37 cellular contexts compared by ENCODE assay signal in the genomic region with DNA sequence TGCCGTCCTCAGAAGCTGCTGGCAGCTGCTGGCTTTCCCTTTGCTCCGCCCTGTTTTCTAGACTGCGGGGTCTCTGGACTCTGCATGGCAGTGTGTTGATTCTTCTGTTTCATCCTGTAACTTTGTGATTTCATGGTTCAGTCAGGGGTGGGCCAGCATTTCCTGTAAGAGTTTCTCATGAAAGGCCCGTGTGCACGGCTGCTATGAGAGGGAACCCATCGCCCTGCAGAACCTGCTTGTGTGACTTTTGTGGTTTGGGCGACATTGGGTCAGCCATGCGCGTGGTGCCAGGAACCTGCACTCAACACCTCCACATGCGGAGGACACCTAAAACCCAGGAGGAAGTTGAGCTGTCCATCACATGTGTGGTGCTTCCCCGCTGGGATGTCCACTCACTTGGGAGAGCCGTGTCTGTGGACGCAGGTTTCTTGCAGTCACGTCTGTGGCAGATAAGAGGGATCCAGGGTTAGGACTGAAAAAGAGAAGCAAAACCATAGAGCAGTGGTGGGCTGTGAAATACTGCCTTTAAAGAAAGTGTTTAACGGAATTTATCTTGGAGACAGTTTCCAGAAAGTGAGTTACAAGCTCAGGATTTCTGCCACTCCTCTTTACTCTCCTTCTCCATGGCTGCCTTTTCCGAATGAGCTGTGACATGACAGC.
A peak's percentile ranks its signal among the peaks of the same experiment; 100 is the strongest.
DNase-seq lines count a peak whose midpoint lies in the region; ATAC-seq and TF ChIP-seq lines count a peak whose summit lies in the region.
"Had no signal": no experiment of that assay in that cellular context is flagged by ENCODE, and none has a peak within 500 bp of the region (broad histone marks: within the 10 kb centered on the region; RNA-seq: fewer than 3 reads in every experiment).

No MANE protein-coding gene starts in this region.

- H3K27ac ChIP-seq in SJCRH30 (no peak overlapping the region), tibial nerve (no peak overlapping the region), testis (no peak overlapping the region)
- H3K27ac ChIP-seq: ascending aorta, cardiac muscle cell, coronary artery, foreskin keratinocyte, GM23248, heart right ventricle, pancreas, upper lobe of right lung had no signal

- no peak for TF ChIP-seq CTCF in tibial nerve (IDR thresholded peaks at IDR 0.05)
- TF ChIP-seq CTCF in testis (IDR thresholded peaks at IDR 0.05) = no peak

- 79 to 81% methylated on average over 15 to 16 of the region's 16 CpGs for WGBS in tibial nerve, 2 donors
- 84 to 85% methylated on average over 16 of the region's 16 CpGs for WGBS in testis, 2 donors

- intact Hi-C loops in testis (cut with DNase I; ENCODE audit: low total_unique reads) = no loop called here

- H3K27me3 ChIP-seq in SJCRH30 = peaks cover 15% of the 10 kb centered on the region
- no peaks in the 10 kb centered on the region for H3K27me3 ChIP-seq in tibial nerve
- no peaks in the 10 kb centered on the region for H3K27me3 ChIP-seq in testis
- H3K27me3 ChIP-seq: ascending aorta, cardiac muscle cell, foreskin keratinocyte, pancreas, upper lobe of right lung had no signal

- H3K4me3 Mint-ChIP-seq in stimulated activated naive CD8-positive, alpha-beta T cell treated with anti-CD3 and anti-CD28 coated beads, Interleukin-15, amount 100 ng/mL, for 72 hours = no peak overlapping the region
- H3K4me3 Mint-ChIP-seq in naive B cell = peak overlapping the region; percentile 51 to 86 (median 76)
- peak overlapping the region; percentile 60 to 73 for H3K4me3 Mint-ChIP-seq in stimulated activated naive B cell treated with anti-CD40 and anti-IgM and Interleukin-4, amounts not matched to agents 10 μg/mL and 1 μg/mL and 100 μg/mL, for 72 hours
- H3K4me3 Mint-ChIP-seq: activated naive CD8-positive, alpha-beta T cell; activated T-helper 17 cell treated with anti-CD3 and anti-CD28 coated beads, Interleukin-2, amount 50 U/mL, for 72 hours; HFFc6; WTC11 had no signal

- DNase-seq in stimulated activated naive CD8-positive, alpha-beta T cell treated with anti-CD3 and anti-CD28 coated beads, Interleukin-15, Interleukin-2, amounts not matched to agents 100 U/mL and 50 U/mL, for 24 hours = no peak
- DNase-seq in stimulated activated naive CD8-positive, alpha-beta T cell treated with anti-CD3 and anti-CD28 coated beads, Interleukin-15, amount 100 ng/mL, for 72 hours = no peak
- DNase-seq in SJCRH30 (peak; percentile 18 to 51), naive B cell (peak; percentile 45), tibial nerve (ENCODE audit: low spot score in 2 of 2) (no peak), testis (no peak)
- no peak for DNase-seq in stimulated activated naive B cell treated with anti-CD40 and anti-IgM and Interleukin-4, amounts not matched to agents 10 μg/mL and 1 μg/mL and 100 μg/mL, for 72 hours
- DNase-seq: activated CD4-positive, alpha-beta T cell treated with anti-CD3 and anti-CD28 coated beads, Interleukin-2, amount 50 U/mL, for 1 hour; COR-L47; DMS79 treated with DMSO at 0.1 percent for 48 hours; foreskin keratinocyte; GM23248; heart right ventricle; HFFc6; kidney glomerular epithelial cell; mammary epithelial cell; NCI-H1694; NCI-H2171; NCI-H524; pancreas; retina; SIG-M5; small intestine; stimulated activated CD4-positive, alpha-beta T cell treated with anti-CD3 and anti-CD28 coated beads, Interleukin-2, amount 100 ng/mL, for 24 hours; substantia nigra; SW 1271; T1000; upper lobe of right lung had no signal

- peak; percentile 15 for ATAC-seq in stimulated activated naive CD8-positive, alpha-beta T cell treated with anti-CD3 and anti-CD28 coated beads, Interleukin-15, Interleukin-2, amounts not matched to agents 100 U/mL and 50 U/mL, for 24 hours
- ATAC-seq in stimulated activated naive CD8-positive, alpha-beta T cell treated with anti-CD3 and anti-CD28 coated beads, Interleukin-15, amount 100 ng/mL, for 72 hours = no peak
- ATAC-seq in naive B cell (ENCODE audit: low read depth in 2 of 2) (peak; percentile 82 to 83), GM19328 (IDR thresholded peaks at IDR 0.05; ENCODE audit: unreplicated experiment) (no peak)
- peak; percentile 58 to 74 for ATAC-seq in stimulated activated naive B cell treated with anti-CD40 and anti-IgM and Interleukin-4, amounts not matched to agents 10 μg/mL and 1 μg/mL and 100 μg/mL, for 72 hours (replicated peaks)
- ATAC-seq: activated T-helper 17 cell treated with anti-CD3 and anti-CD28 coated beads, Interleukin-2, amount 50 U/mL, for 72 hours; esophagus mucosa; foreskin keratinocyte; heart right ventricle; Panc1; upper lobe of right lung; WTC11 had no signal

- TF ChIP-seq EP300 in tibial nerve (IDR thresholded peaks at IDR 0.05) = no peak

- TF ChIP-seq POLR2A in tibial nerve (IDR thresholded peaks at IDR 0.05) = no peak
- no peak for TF ChIP-seq POLR2A in testis (IDR thresholded peaks at IDR 0.05)

- H3K9me3 ChIP-seq in SJCRH30 (replicated peaks) = no peaks in the 10 kb centered on the region
- H3K9me3 ChIP-seq in tibial nerve = no peaks in the 10 kb centered on the region
- H3K9me3 ChIP-seq in testis = no peaks in the 10 kb centered on the region
- H3K9me3 ChIP-seq: ascending aorta, heart right ventricle, pancreas, upper lobe of right lung had no signal

- H3K4me1 ChIP-seq in SJCRH30 (no peaks in the 10 kb centered on the region), tibial nerve (no peaks in the 10 kb centered on the region), testis (no peaks in the 10 kb centered on the region)
- H3K4me1 ChIP-seq: ascending aorta, foreskin keratinocyte, heart right ventricle, pancreas, upper lobe of right lung had no signal

- peaks cover 55% of the 10 kb centered on the region for H3K27me3 Mint-ChIP-seq in stimulated activated naive CD8-positive, alpha-beta T cell treated with anti-CD3 and anti-CD28 coated beads, Interleukin-15, amount 100 ng/mL, for 72 hours
- no peaks in the 10 kb centered on the region for H3K27me3 Mint-ChIP-seq in naive B cell
- no peaks in the 10 kb centered on the region for H3K27me3 Mint-ChIP-seq in stimulated activated naive B cell treated with anti-CD40 and anti-IgM and Interleukin-4, amounts not matched to agents 10 μg/mL and 1 μg/mL and 100 μg/mL, for 72 hours

- H3K4me3 ChIP-seq in SJCRH30 (no peak overlapping the region), tibial nerve (no peak overlapping the region), testis (no peak overlapping the region)
- H3K4me3 ChIP-seq: ascending aorta, cardiac muscle cell, coronary artery, GM23248, heart right ventricle, pancreas, upper lobe of right lung had no signal

- H3K36me3 ChIP-seq in SJCRH30 = no peaks in the 10 kb centered on the region
- H3K36me3 ChIP-seq in tibial nerve = no peaks in the 10 kb centered on the region
- H3K36me3 ChIP-seq in testis (ENCODE audit: low read depth, missing control alignments) = no peaks in the 10 kb centered on the region
- H3K36me3 ChIP-seq: ascending aorta, cardiac muscle cell, heart right ventricle, pancreas, upper lobe of right lung had no signal

- peak overlapping the region in 1 of 2 donors; percentile 46 for H3K27ac Mint-ChIP-seq in stimulated activated naive CD8-positive, alpha-beta T cell treated with anti-CD3 and anti-CD28 coated beads, Interleukin-15, amount 100 ng/mL, for 72 hours
- peak overlapping the region; percentile 64 to 99 (median 90) for H3K27ac Mint-ChIP-seq in naive B cell
- H3K27ac Mint-ChIP-seq in stimulated activated naive B cell treated with anti-CD40 and anti-IgM and Interleukin-4, amounts not matched to agents 10 μg/mL and 1 μg/mL and 100 μg/mL, for 72 hours = peak overlapping the region; percentile 73
- H3K27ac Mint-ChIP-seq: activated naive CD8-positive, alpha-beta T cell; activated T-helper 17 cell treated with anti-CD3 and anti-CD28 coated beads, Interleukin-2, amount 50 U/mL, for 72 hours; HFFc6; WTC11 had no signal

- no peaks in the 10 kb centered on the region for H3K9me3 Mint-ChIP-seq in stimulated activated naive CD8-positive, alpha-beta T cell treated with anti-CD3 and anti-CD28 coated beads, Interleukin-15, amount 100 ng/mL, for 72 hours
- H3K9me3 Mint-ChIP-seq in naive B cell = peaks cover 0 to 2% (median 0%) of the 10 kb centered on the region in 7 donors
- peaks cover 0 to 2% of the 10 kb centered on the region in 2 donors for H3K9me3 Mint-ChIP-seq in stimulated activated naive B cell treated with anti-CD40 and anti-IgM and Interleukin-4, amounts not matched to agents 10 μg/mL and 1 μg/mL and 100 μg/mL, for 72 hours
- H3K9me3 Mint-ChIP-seq: activated T-helper 17 cell treated with anti-CD3 and anti-CD28 coated beads, Interleukin-2, amount 50 U/mL, for 72 hours; WTC11 had no signal

- H3K4me1 Mint-ChIP-seq in stimulated activated naive CD8-positive, alpha-beta T cell treated with anti-CD3 and anti-CD28 coated beads, Interleukin-15, amount 100 ng/mL, for 72 hours = peaks cover 28% of the 10 kb centered on the region
- H3K4me1 Mint-ChIP-seq in naive B cell = peaks cover 40 to 73% (median 56%) of the 10 kb centered on the region in 3 donors
- H3K4me1 Mint-ChIP-seq in stimulated activated naive B cell treated with anti-CD40 and anti-IgM and Interleukin-4, amounts not matched to agents 10 μg/mL and 1 μg/mL and 100 μg/mL, for 72 hours = peaks cover 53 to 63% of the 10 kb centered on the region in 2 donors

- H3K36me3 Mint-ChIP-seq in naive B cell = peaks cover 0 to 8% of the 10 kb centered on the region in 2 donors
- peaks cover 0 to 4% of the 10 kb centered on the region in 2 donors for H3K36me3 Mint-ChIP-seq in stimulated activated naive B cell treated with anti-CD40 and anti-IgM and Interleukin-4, amounts not matched to agents 10 μg/mL and 1 μg/mL and 100 μg/mL, for 72 hours
- H3K36me3 Mint-ChIP-seq: activated naive CD8-positive, alpha-beta T cell; WTC11 had no signal

Comparison
In these comparisons a context has a peak if more than half of its experiments do, and no peak if none do; other contexts are left out.
1. ATAC-seq: peak in stimulated activated naive CD8-positive, alpha-beta T cell treated with anti-CD3 and anti-CD28 coated beads, Interleukin-15, Interleukin-2, amounts not matched to agents 100 U/mL and 50 U/mL, for 24 hours (single experiment), naive B cell (2 of 2) and stimulated activated naive B cell treated with anti-CD40 and anti-IgM and Interleukin-4, amounts not matched to agents 10 μg/mL and 1 μg/mL and 100 μg/mL, for 72 hours (2 of 2); none in stimulated activated naive CD8-positive, alpha-beta T cell treated with anti-CD3 and anti-CD28 coated beads, Interleukin-15, amount 100 ng/mL, for 72 hours (single experiment) and GM19328 (single experiment).
2. DNase-seq: peak in SJCRH30 (2 of 2) and naive B cell (single experiment); none in stimulated activated naive CD8-positive, alpha-beta T cell treated with anti-CD3 and anti-CD28 coated beads, Interleukin-15, Interleukin-2, amounts not matched to agents 100 U/mL and 50 U/mL, for 24 hours (single experiment), stimulated activated naive CD8-positive, alpha-beta T cell treated with anti-CD3 and anti-CD28 coated beads, Interleukin-15, amount 100 ng/mL, for 72 hours (0 of 2), stimulated activated naive B cell treated with anti-CD40 and anti-IgM and Interleukin-4, amounts not matched to agents 10 μg/mL and 1 μg/mL and 100 μg/mL, for 72 hours (single experiment), tibial nerve (0 of 2) and testis (single experiment).
3. H3K4me3 Mint-ChIP-seq: peak in naive B cell (8 of 8) and stimulated activated naive B cell treated with anti-CD40 and anti-IgM and Interleukin-4, amounts not matched to agents 10 μg/mL and 1 μg/mL and 100 μg/mL, for 72 hours (2 of 2); none in stimulated activated naive CD8-positive, alpha-beta T cell treated with anti-CD3 and anti-CD28 coated beads, Interleukin-15, amount 100 ng/mL, for 72 hours (0 of 2).